ENCODE assay signal across 9 cellular contexts in genomic region chr17:49260011-49260921, GRCh38. TPM values are rescaled to one million over a fixed set of nuclear protein-coding genes. Genes with fewer than 3 reads are reported as not detected.
DNase-seq lines count a peak whose midpoint lies in the region; ATAC-seq, FAIRE-seq and TF ChIP-seq lines count a peak whose summit lies in the region.
"Had no signal": no experiment of that assay in that cellular context is flagged by ENCODE, and none has a peak within 500 bp of the region (broad histone marks: within the 10 kb centered on the region; RNA-seq: fewer than 3 reads in every experiment).

No MANE protein-coding gene starts in this region.

- peak overlapping the region; percentile 80 for H3K4me2 ChIP-seq in keratinocyte (ENCODE audit: control insufficient read depth, extremely low read depth, insufficient read depth, low read depth, low read length)

- POLR2A ChIA-PET in activated B cell treated with CpG ODN at 0.5 μM for 24 hours (lab: Charles Lee) = interaction anchor here (1.4 kb wide), 1 partner anchor 67 kb away, joined by 6 read pairs; no protein-coding TSS in a partner anchor

- H3K27me3 ChIP-seq in keratinocyte (ENCODE audit: control insufficient read depth, extremely low read depth, insufficient read depth, low read length) = no peaks in the 10 kb centered on the region

- peak overlapping the region; percentile 83 for H3K4me3 Mint-ChIP-seq in activated B cell treated with CpG ODN at 0.5 μM for 24 hours
- H3K4me3 Mint-ChIP-seq in central memory CD8-positive, alpha-beta T cell = peak overlapping the region; percentile 74

- H3K4me1 Mint-ChIP-seq in activated B cell treated with CpG ODN at 0.5 μM for 24 hours = peaks cover 11% of the 10 kb centered on the region
- H3K4me1 Mint-ChIP-seq in central memory CD8-positive, alpha-beta T cell = peaks cover 8% of the 10 kb centered on the region

- peak overlapping the region; percentile 87 for H2AFZ ChIP-seq in keratinocyte (ENCODE audit: control insufficient read depth, low read length)

- H3K9me1 ChIP-seq in keratinocyte (ENCODE audit: control insufficient read depth, extremely low read depth, insufficient read depth, low read length) = no peaks in the 10 kb centered on the region

- H3K36me3 Mint-ChIP-seq in activated B cell treated with CpG ODN at 0.5 μM for 24 hours (ENCODE audit: low read depth) = no peaks in the 10 kb centered on the region
- H3K36me3 Mint-ChIP-seq in central memory CD8-positive, alpha-beta T cell (ENCODE audit: insufficient read depth) = peaks cover 2% of the 10 kb centered on the region

- H3K27ac ChIP-seq in keratinocyte (ENCODE audit: control insufficient read depth, insufficient read depth, low read length) = peak overlapping the region; percentile 8

- peak overlapping the region; percentile 62 for H3K9ac ChIP-seq in keratinocyte (ENCODE audit: control insufficient read depth, extremely low read depth, insufficient read depth, low read length)

- H3K4me3 ChIP-seq in keratinocyte (ENCODE audit: control insufficient read depth in 2 of 3, extremely low read depth in 1 of 3, insufficient read depth in 2 of 3, low read depth in 1 of 3, low read length in 3 of 3) = peak overlapping the region; percentile 27 to 72 (median 57)

- DNase-seq in ELF-1 (ENCODE audit: low read depth, low spot score) (peak; percentile 84), KG1 (lab: John Stamatoyannopoulos, UW) (peak; percentile 38), activated B cell treated with CpG ODN at 0.5 μM for 24 hours (peak; percentile 53), keratinocyte (ENCODE audit: low read depth, low spot score) (peak; percentile 11), NCI-H1930 (lab: John Stamatoyannopoulos, UW) (no peak)
- DNase-seq in central memory CD8-positive, alpha-beta T cell (ENCODE audit: low spot score in 2 of 2) = peak; percentile 16 to 20
- peak; percentile 63 for DNase-seq in stimulated activated CD4-positive, alpha-beta T cell treated with anti-CD3 and anti-CD28 coated beads, Interleukin-12 subunit alpha, Interleukin-12 subunit beta, amount 100 ng/mL, for 4 hours

- no peak for FAIRE-seq in keratinocyte (lab: Jason Lieb, UNC)

- no peaks in the 10 kb centered on the region for H3K79me2 ChIP-seq in keratinocyte (ENCODE audit: control insufficient read depth, insufficient read depth, low read length)

- peak; percentile 77 for ATAC-seq in activated B cell treated with CpG ODN at 0.5 μM for 24 hours (ENCODE audit: low read depth)
- peak; percentile 71 for ATAC-seq in central memory CD8-positive, alpha-beta T cell (replicated peaks; ENCODE audit: extremely low read depth, poor library complexity, severe bottlenecking)
- ATAC-seq in HG02763 (IDR thresholded peaks at IDR 0.05; ENCODE audit: unreplicated experiment) = no peak

- no peaks in the 10 kb centered on the region for H4K20me1 ChIP-seq in keratinocyte (ENCODE audit: control insufficient read depth, extremely low read depth, insufficient read depth, low read length)

- CTCF ChIA-PET in activated B cell treated with CpG ODN at 0.5 μM for 24 hours (lab: Charles Lee) = no interaction called here

- no peaks in the 10 kb centered on the region for H3K9me3 ChIP-seq in keratinocyte (ENCODE audit: control insufficient read depth, low read depth, low read length)

- no peaks in the 10 kb centered on the region for H3K36me3 ChIP-seq in keratinocyte (ENCODE audit: control insufficient read depth in 2 of 2, extremely low read depth in 1 of 2, insufficient read depth in 2 of 2, low read length in 2 of 2)

- no peak for TF ChIP-seq CTCF in activated B cell treated with CpG ODN at 0.5 μM for 24 hours (IDR thresholded peaks at IDR 0.05)
- TF ChIP-seq CTCF in keratinocyte (optimal IDR thresholded peaks at IDR 0.05 in 1 of 3, IDR thresholded peaks at IDR 0.05 in 1 of 3, conservative IDR thresholded peaks at IDR 0.05 in 1 of 3; ENCODE audit: extremely low read depth in 1 of 3, insufficient read depth in 2 of 3, low read length in 3 of 3) = no peak

- dilution Hi-C loops in keratinocyte (cut with MboI; ENCODE audit: extremely low pct_ligation_motif_present, low sequenced_read_pairs) = no loop called here

- H3K9me3 Mint-ChIP-seq in activated B cell treated with CpG ODN at 0.5 μM for 24 hours = no peaks in the 10 kb centered on the region
- no peaks in the 10 kb centered on the region for H3K9me3 Mint-ChIP-seq in central memory CD8-positive, alpha-beta T cell

- H3K4me1 ChIP-seq in keratinocyte (ENCODE audit: control insufficient read depth, extremely low read depth, insufficient read depth, low read length) = peaks cover 5% of the 10 kb centered on the region

- H3K27ac Mint-ChIP-seq in activated B cell treated with CpG ODN at 0.5 μM for 24 hours = no peak overlapping the region
- no peak overlapping the region for H3K27ac Mint-ChIP-seq in central memory CD8-positive, alpha-beta T cell (ENCODE audit: low read depth)

- intact Hi-C loops in activated B cell treated with CpG ODN at 0.5 μM for 24 hours (cut with micrococcal nuclease) = loop anchor here (2.0 kb wide), 1 partner anchor 29 kb away; the partner anchor contains the start of gene PHOSPHO1

- H3K27me3 Mint-ChIP-seq in activated B cell treated with CpG ODN at 0.5 μM for 24 hours = peaks cover 9% of the 10 kb centered on the region
- peaks cover 11% of the 10 kb centered on the region for H3K27me3 Mint-ChIP-seq in central memory CD8-positive, alpha-beta T cell

RNA-seq across cellular contexts. Expression of gene PHOSPHO1, which starts 29.7 kb away (rescaled TPM):
- 0.59 TPM in 1 of 2 replicates, not detected in the other for total RNA-seq in activated B cell treated with CpG ODN at 0.5 μM for 24 hours
- 0.04 to 0.13 TPM (median 0.07 TPM) in 3 replicates for polyA plus RNA-seq in keratinocyte
- not detected for polyA plus RNA-seq in keratinocyte (2011; ENCODE audit: low read depth)
- 0.04 and 0.08 TPM in 2 replicates for polyA plus RNA-seq in keratinocyte (2011; cell fraction: cytosol; rRNA removed)
- polyA plus RNA-seq in keratinocyte (2011; cell fraction: nucleus; rRNA removed) = 0.06 and 0.09 TPM in 2 replicates
- 0.15 TPM in 1 of 2 replicates, not detected in the other for polyA plus RNA-seq in keratinocyte (2012; ENCODE audit: low replicate concordance)
- 0.13 TPM in 1 of 3 replicates, not detected in the others for polyA minus RNA-seq in keratinocyte
- not detected for polyA minus RNA-seq in keratinocyte (2011; cell fraction: cytosol; rRNA and poly(A)+ RNA removed)
- polyA minus RNA-seq in keratinocyte (2011; cell fraction: nucleus; rRNA and poly(A)+ RNA removed) = not detected in 2 replicates
- total RNA-seq: activated CD8-positive, alpha-beta memory T cell treated with anti-CD3 and anti-CD28 coated beads for 36 hours had no signal

RNA-seq across cellular contexts. Expression of gene ABI3, which starts 49.8 kb away (rescaled TPM):
- 6.5 and 9.7 TPM in 2 replicates for total RNA-seq in activated B cell treated with CpG ODN at 0.5 μM for 24 hours
- polyA plus RNA-seq in keratinocyte = 0.03 TPM in 1 of 3 replicates, not detected in the others
- not detected for polyA plus RNA-seq in keratinocyte (2011; ENCODE audit: low read depth)
- not detected in 2 replicates for polyA plus RNA-seq in keratinocyte (2011; cell fraction: cytosol; rRNA removed)
- polyA plus RNA-seq in keratinocyte (2011; cell fraction: nucleus; rRNA removed) = not detected in 2 replicates
- not detected in 2 replicates for polyA plus RNA-seq in keratinocyte (2012; ENCODE audit: low replicate concordance)
- not detected in 3 replicates for polyA minus RNA-seq in keratinocyte
- polyA minus RNA-seq in keratinocyte (2011; cell fraction: cytosol; rRNA and poly(A)+ RNA removed) = not detected
- not detected in 2 replicates for polyA minus RNA-seq in keratinocyte (2011; cell fraction: nucleus; rRNA and poly(A)+ RNA removed)

RNA-seq across cellular contexts. Expression of gene GNGT2, which starts 49.9 kb away (rescaled TPM):
- total RNA-seq in activated B cell treated with CpG ODN at 0.5 μM for 24 hours = 8.1 and 9.8 TPM in 2 replicates
- polyA plus RNA-seq in keratinocyte = not detected in 3 replicates
- polyA plus RNA-seq in keratinocyte (2011; ENCODE audit: low read depth) = not detected
- polyA plus RNA-seq in keratinocyte (2011; cell fraction: cytosol; rRNA removed) = not detected in 2 replicates
- not detected in 2 replicates for polyA plus RNA-seq in keratinocyte (2011; cell fraction: nucleus; rRNA removed)
- polyA plus RNA-seq in keratinocyte (2012; ENCODE audit: low replicate concordance) = not detected in 2 replicates
- polyA minus RNA-seq in keratinocyte = not detected in 3 replicates
- polyA minus RNA-seq in keratinocyte (2011; cell fraction: cytosol; rRNA and poly(A)+ RNA removed) = not detected
- polyA minus RNA-seq in keratinocyte (2011; cell fraction: nucleus; rRNA and poly(A)+ RNA removed) = not detected in 2 replicates

Comparison
In these comparisons a context has a peak if more than half of its experiments do, and no peak if none do; other contexts are left out.
1. DNase-seq: peak in ELF-1 (single experiment), KG1 (single experiment), activated B cell treated with CpG ODN at 0.5 μM for 24 hours (single experiment), central memory CD8-positive, alpha-beta T cell (2 of 2), keratinocyte (single experiment) and stimulated activated CD4-positive, alpha-beta T cell treated with anti-CD3 and anti-CD28 coated beads, Interleukin-12 subunit alpha, Interleukin-12 subunit beta, amount 100 ng/mL, for 4 hours (single experiment); none in NCI-H1930 (0 of 2).